Comparison of ENCODE assay signal across 8 cellular contexts in genomic region chr6:108782231-108783041, GRCh38.
DNase-seq lines count a peak whose midpoint lies in the region; ATAC-seq and TF ChIP-seq lines count a peak whose summit lies in the region.

No MANE protein-coding gene starts in this region.

- no peaks in the 10 kb centered on the region for H3K27me3 ChIP-seq in CD8-positive, alpha-beta memory T cell (ENCODE audit: insufficient read depth, low read length, poor library complexity, severe bottlenecking)
- H3K27me3 ChIP-seq in kidney epithelial cell (ENCODE audit: control insufficient read depth, insufficient read depth, low read length) = no peaks in the 10 kb centered on the region

- H3K4me3 ChIP-seq in CD8-positive, alpha-beta memory T cell (ENCODE audit: low read length) = peak overlapping the region; percentile 27
- H3K4me3 ChIP-seq in kidney epithelial cell (ENCODE audit: low read depth, low read length) = peak overlapping the region; percentile 44

- no peak for ATAC-seq in GM21528 (IDR thresholded peaks at IDR 0.05; ENCODE audit: low FRiP score, unreplicated experiment)

- CTCF ChIA-PET in CD8-positive, alpha-beta memory T cell (lab: Charles Lee) = interaction anchor here (0.6 to 1.7 kb wide), 13 partner anchors 14 to 290 kb away, joined by 3 to 16 read pairs (median 4); no protein-coding TSS in a partner anchor

- H3K9me3 ChIP-seq in CD8-positive, alpha-beta memory T cell (ENCODE audit: low read length) = no peaks in the 10 kb centered on the region

- POLR2A ChIA-PET in CD8-positive, alpha-beta memory T cell (lab: Charles Lee) = no interaction called here

- H3K4me1 Mint-ChIP-seq in CD8-positive, alpha-beta memory T cell = peaks cover 8 to 12% (median 9%) of the 10 kb centered on the region in 3 donors

- peak; percentile 92 for TF ChIP-seq CTCF in kidney epithelial cell (IDR thresholded peaks at IDR 0.05; ENCODE audit: insufficient read depth, low read length, poor library complexity, severe bottlenecking)

- H3K27ac ChIP-seq in CD8-positive, alpha-beta memory T cell (ENCODE audit: low read depth, low read length) = no peak overlapping the region

- H3K4me3 Mint-ChIP-seq in CD8-positive, alpha-beta memory T cell = peak overlapping the region; percentile 84 to 89 (median 85)

- H3K4me1 ChIP-seq in CD8-positive, alpha-beta memory T cell (ENCODE audit: insufficient read depth, low read length) = no peaks in the 10 kb centered on the region

- no peaks in the 10 kb centered on the region for H3K36me3 Mint-ChIP-seq in CD8-positive, alpha-beta memory T cell

- no peaks in the 10 kb centered on the region for H3K36me3 ChIP-seq in CD8-positive, alpha-beta memory T cell (ENCODE audit: insufficient read depth, low read length)
- H3K36me3 ChIP-seq in kidney epithelial cell (ENCODE audit: control insufficient read depth, insufficient read depth, low read length) = no peaks in the 10 kb centered on the region

- peaks cover 0 to 4% of the 10 kb centered on the region in 2 donors for H3K27me3 Mint-ChIP-seq in CD8-positive, alpha-beta memory T cell

- peak; percentile 56 to 84 (median 62) for DNase-seq in CD8-positive, alpha-beta memory T cell
- peak; percentile 89 for DNase-seq in HCEC 1CT
- peak; percentile 51 for DNase-seq in NCI-H2196 treated with DMSO at 0.1 percent for 48 hours (lab: John Stamatoyannopoulos, UW; ENCODE audit: unreplicated experiment)
- DNase-seq in activated CD4-positive, alpha-beta T cell treated with anti-CD3 and anti-CD28 coated beads for 1 hour = peak; percentile 69
- peak; percentile 78 for DNase-seq in cerebellum (ENCODE audit: low spot score)
- DNase-seq in kidney epithelial cell (ENCODE audit: low read depth) = peak; percentile 60
- DNase-seq in stimulated activated CD4-positive, alpha-beta T cell treated with anti-CD3 and anti-CD28 coated beads, Interleukin-15, amount 100 ng/mL, for 1 hour (ENCODE audit: low read depth in 1 of 2, low spot score in 1 of 2) = peak; percentile 51 to 57

- no peaks in the 10 kb centered on the region for H3K9me3 Mint-ChIP-seq in CD8-positive, alpha-beta memory T cell

- H3K27ac Mint-ChIP-seq in CD8-positive, alpha-beta memory T cell = peak overlapping the region in 5 of 8 donors; percentile 8 to 77 (median 75)
